ENCODE assay signal across 2 cellular contexts in genomic region chr19:10688545-10689280, GRCh38.
TF ChIP-seq lines count a peak whose summit lies in the region.

No MANE protein-coding gene starts in this region.

TF ChIP-seq in GM12891, 5 proteins besides CTCF, POLR2A, EP300 and RAD21:
- TF ChIP-seq POLR2AphosphoS5 (IDR thresholded peaks at IDR 0.05; ENCODE audit: low read depth, low read length) (peak; percentile 58), SPI1 (IDR thresholded peaks at IDR 0.05; ENCODE audit: low read depth, low read length) (no peak)

TF ChIP-seq in GM12878, 131 proteins besides CTCF, POLR2A, EP300 and RAD21:
- no peak for TF ChIP-seq NR2C1 (IDR thresholded peaks at IDR 0.05)
- no peak for TF ChIP-seq CREB1 (IDR thresholded peaks at IDR 0.05; ENCODE audit: low read depth)
- no peak for TF ChIP-seq NBN (IDR thresholded peaks at IDR 0.05)
